Comparison of ENCODE assay signal across 24 cellular contexts in the genomic region with DNA sequence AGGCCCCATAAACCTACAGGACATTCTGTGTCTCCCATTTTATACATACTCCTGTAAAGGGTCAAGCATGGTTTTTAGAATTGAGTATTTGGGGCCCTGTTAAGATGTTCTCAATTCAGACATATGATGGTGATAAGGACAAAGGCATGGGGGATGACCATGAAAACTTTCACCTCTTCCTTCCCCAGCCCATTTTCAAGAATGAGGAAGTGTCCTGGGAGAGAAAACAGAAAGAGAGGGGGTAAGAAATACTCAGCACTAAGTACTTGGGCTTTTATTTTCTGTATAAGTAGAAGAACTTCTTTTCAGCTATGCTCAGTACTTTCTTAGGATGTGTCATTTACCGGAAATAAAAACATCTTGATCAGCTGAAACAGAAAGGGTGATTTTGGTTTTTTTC.
"Had no signal": no experiment of that assay in that cellular context is flagged by ENCODE, and none has a peak within 500 bp of the region (broad histone marks: within the 10 kb centered on the region; RNA-seq: fewer than 3 reads in every experiment).

No MANE protein-coding gene starts in this region.

- H3K4me1 ChIP-seq: left lung, parathyroid adenoma had no signal

- H3K27ac ChIP-seq: brain microvascular endothelial cell, esophagus squamous epithelium, left lung, neutrophil, parathyroid adenoma, tibial nerve had no signal

- ATAC-seq: activated CD8-positive, alpha-beta T cell treated with anti-CD3 and anti-CD28 coated beads, Interleukin-2, amount 10 ng/mL, durations not matched to agents 7 days and 5 days; left lung had no signal

- H3K36me3 ChIP-seq: brain microvascular endothelial cell, esophagus squamous epithelium, left lung, neutrophil, tibial nerve had no signal

- H3K9me3 ChIP-seq: esophagus squamous epithelium, left lung, neutrophil, tibial nerve had no signal

- H3K4me1 Mint-ChIP-seq: naive B cell had no signal

- H2AFZ ChIP-seq: parathyroid adenoma had no signal

- H3K27ac Mint-ChIP-seq: activated CD8-positive, alpha-beta T cell treated with anti-CD3 and anti-CD28 coated beads, Interleukin-2, amount 10 ng/mL, durations not matched to agents 7 days and 5 days; activated naive CD8-positive, alpha-beta T cell; naive B cell had no signal

- H3K27me3 ChIP-seq: brain microvascular endothelial cell, esophagus squamous epithelium, left lung, neutrophil, tibial nerve had no signal

- H3K9ac ChIP-seq: parathyroid adenoma had no signal

- DNase-seq: activated CD4-positive, alpha-beta T cell treated with anti-CD3 and anti-CD28 coated beads for 4 hours; activated CD8-positive, alpha-beta memory T cell treated with anti-CD3 and anti-CD28 coated beads, Interleukin-2, amount 50 U/mL, for 4 hours; activated CD8-positive, alpha-beta T cell treated with anti-CD3 and anti-CD28 coated beads, Interleukin-2, amount 10 ng/mL, durations not matched to agents 7 days and 5 days; activated gamma-delta T cell treated with Interleukin-2 at 50 U/mL for 16 hours; activated T-cell treated with anti-CD3 and anti-CD28 coated beads, Interleukin-2, amount 50 U/mL, for 48 hours; amniotic stem cell; brain microvascular endothelial cell; cortex of kidney; effector CD4-positive, alpha-beta T cell; esophagus squamous epithelium; hippocampal formation; kidney; left lung; naive B cell; retina; stimulated activated CD4-positive, alpha-beta T cell treated with anti-CD3 and anti-CD28 coated beads, Interleukin-15, amount 100 ng/mL, for 24 hours; stimulated activated CD4-positive, alpha-beta T cell treated with anti-CD3 and anti-CD28 coated beads, Interleukin-4, amount 100 ng/mL, for 4 hours; stimulated activated CD8-positive, alpha-beta memory T cell treated with anti-CD3 and anti-CD28 coated beads, Interleukin-4, amount 100 ng/mL, for 48 hours; stimulated activated naive CD4-positive, alpha-beta T cell treated with Interleukin-2 at 50 U/mL for 16 hours; substantia nigra had no signal

- H3K36me3 Mint-ChIP-seq: activated naive CD8-positive, alpha-beta T cell; naive B cell had no signal

- H3K4me3 Mint-ChIP-seq: activated CD8-positive, alpha-beta T cell treated with anti-CD3 and anti-CD28 coated beads, Interleukin-2, amount 10 ng/mL, durations not matched to agents 7 days and 5 days; activated naive CD8-positive, alpha-beta T cell; naive B cell had no signal

- H3K9me3 Mint-ChIP-seq: naive B cell had no signal

- H3K4me3 ChIP-seq: esophagus squamous epithelium, left lung, tibial nerve had no signal

- H3K79me2 ChIP-seq: parathyroid adenoma had no signal
